In the genomic region with DNA sequence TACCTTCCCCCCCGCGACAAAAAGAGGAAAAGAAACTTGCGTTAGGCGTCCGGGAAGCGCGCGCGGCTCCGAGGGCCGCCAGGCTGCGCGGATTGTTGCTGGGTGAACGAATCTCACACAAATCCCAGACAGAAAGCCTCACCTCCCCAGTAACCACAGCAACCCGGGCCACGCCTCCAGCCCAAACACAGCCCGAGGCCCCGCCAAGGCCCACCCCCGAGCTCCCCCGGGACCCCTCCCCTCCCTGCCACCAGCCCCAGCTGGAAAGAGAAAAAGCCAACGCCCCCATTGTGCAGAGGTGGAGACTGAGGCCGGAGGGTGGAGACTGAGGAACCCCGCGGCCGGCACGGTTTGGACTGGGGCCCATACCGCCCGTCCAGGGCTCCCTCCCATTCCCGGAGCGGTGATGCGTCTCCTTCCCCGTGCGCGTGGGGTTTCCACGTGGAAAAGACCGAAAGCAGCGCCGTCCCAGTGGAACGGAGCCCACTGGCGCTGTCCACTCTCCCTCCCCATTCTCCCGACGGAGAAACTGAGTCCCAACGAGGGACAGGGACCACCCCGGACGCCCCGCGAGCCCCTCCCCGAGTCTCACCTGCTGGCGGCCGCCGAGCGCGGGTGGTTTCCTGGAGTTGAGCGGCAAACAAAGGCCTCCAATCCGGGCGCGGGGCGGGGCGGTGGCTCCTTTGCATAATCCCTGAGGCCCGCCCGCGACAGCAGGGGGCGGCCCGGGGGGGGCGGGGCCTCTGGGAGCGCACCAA, we compare ENCODE assay signal across 8 cellular contexts. TPM values are rescaled to one million over a fixed set of nuclear protein-coding genes. Genes with fewer than 3 reads are reported as not detected.
DNase-seq lines count a peak whose midpoint lies in the region; ATAC-seq and TF ChIP-seq lines count a peak whose summit lies in the region.

No MANE protein-coding gene starts in this region.

- TF ChIP-seq CTCF in lung (IDR thresholded peaks at IDR 0.05; ENCODE audit: control extremely low read depth, extremely low read depth) = no peak

- H3K27me3 ChIP-seq in duodenal mucosa (ENCODE audit: control insufficient read depth in 1 of 2, insufficient read depth in 2 of 2, low read length in 2 of 2) (no peaks in the 10 kb centered on the region), lung (ENCODE audit: control insufficient read depth, insufficient read depth) (no peaks in the 10 kb centered on the region)

- CTCF ChIA-PET in activated CD4-positive, alpha-beta memory T cell treated with anti-CD3 and anti-CD28 coated beads, Interleukin-2, amount 10 ng/mL, durations not matched to agents 7 days and 5 days (lab: Charles Lee) = interaction anchor here (1.4 to 4.1 kb wide), 4 partner anchors 8 to 255 kb away, joined by 5 to 29 read pairs (median 9); a partner anchor contains a TSS

- H3K27ac ChIP-seq in duodenal mucosa (ENCODE audit: low read depth, low read length) (peak overlapping the region; percentile 78), lung (ENCODE audit: low read depth in 1 of 2, low read length in 1 of 2) (peak overlapping the region; percentile 62 to 95)

- peak overlapping the region; percentile 70 for H3K27ac Mint-ChIP-seq in activated CD4-positive, alpha-beta memory T cell treated with anti-CD3 and anti-CD28 coated beads, Interleukin-2, amount 10 ng/mL, durations not matched to agents 7 days and 5 days

- peaks cover 27% of the 10 kb centered on the region for H3K36me3 Mint-ChIP-seq in activated CD4-positive, alpha-beta memory T cell treated with anti-CD3 and anti-CD28 coated beads, Interleukin-2, amount 10 ng/mL, durations not matched to agents 7 days and 5 days (ENCODE audit: low read depth)

- H3K4me1 ChIP-seq in duodenal mucosa (ENCODE audit: control insufficient read depth in 1 of 2, insufficient read depth in 2 of 2, low read length in 2 of 2) (peaks cover 32 to 34% of the 10 kb centered on the region in 2 donors), lung (ENCODE audit: control insufficient read depth in 2 of 2, insufficient read depth in 2 of 2, low read length in 2 of 2) (peaks cover 0 to 8% of the 10 kb centered on the region in 2 donors)

- WGBS in lung, 2 donors = 0 to 1% methylated on average over 52 to 66 of the region's 66 CpGs

- no peaks in the 10 kb centered on the region for H3K9me3 Mint-ChIP-seq in activated CD4-positive, alpha-beta memory T cell treated with anti-CD3 and anti-CD28 coated beads, Interleukin-2, amount 10 ng/mL, durations not matched to agents 7 days and 5 days

- no peaks in the 10 kb centered on the region for H3K27me3 Mint-ChIP-seq in activated CD4-positive, alpha-beta memory T cell treated with anti-CD3 and anti-CD28 coated beads, Interleukin-2, amount 10 ng/mL, durations not matched to agents 7 days and 5 days

- peak overlapping the region; percentile 96 for H3K4me3 Mint-ChIP-seq in activated CD4-positive, alpha-beta memory T cell treated with anti-CD3 and anti-CD28 coated beads, Interleukin-2, amount 10 ng/mL, durations not matched to agents 7 days and 5 days

- peaks cover 42% of the 10 kb centered on the region for H3K4me1 Mint-ChIP-seq in activated CD4-positive, alpha-beta memory T cell treated with anti-CD3 and anti-CD28 coated beads, Interleukin-2, amount 10 ng/mL, durations not matched to agents 7 days and 5 days

- DNase-seq in C1 segment of cervical spinal cord (lab: John Stamatoyannopoulos, UW) = peak; percentile 31 to 94 (median 82)
- DNase-seq in NCI-H82 (lab: John Stamatoyannopoulos, UW) = peak; percentile 97
- DNase-seq in activated CD4-positive, alpha-beta memory T cell treated with anti-CD3 and anti-CD28 coated beads, Interleukin-2, amount 10 ng/mL, durations not matched to agents 7 days and 5 days = peak; percentile 97
- peak; percentile 96 for DNase-seq in lung (ENCODE audit: low spot score)
- peak; percentile 86 to 96 (median 94) for DNase-seq in stimulated activated CD4-positive, alpha-beta T cell treated with anti-CD3 and anti-CD28 coated beads, TNF-alpha, amount 100 ng/mL, for 24 hours (ENCODE audit: low read depth in 3 of 3)

- POLR2A ChIA-PET in activated CD4-positive, alpha-beta memory T cell treated with anti-CD3 and anti-CD28 coated beads, Interleukin-2, amount 10 ng/mL, durations not matched to agents 7 days and 5 days (lab: Charles Lee) = interaction anchor here (1.1 to 8.3 kb wide), 6 partner anchors 13 to 195 kb away, joined by 3 to 135 read pairs (median 4); a partner anchor contains a TSS

- H3K36me3 ChIP-seq in duodenal mucosa (ENCODE audit: control insufficient read depth in 1 of 2, insufficient read depth in 2 of 2, low read length in 2 of 2) (no peaks in the 10 kb centered on the region), lung (ENCODE audit: control insufficient read depth in 2 of 2, insufficient read depth in 2 of 2, low read length in 2 of 2) (no peaks in the 10 kb centered on the region)

- H3K9me3 ChIP-seq in duodenal mucosa (ENCODE audit: control insufficient read depth in 1 of 2, low read length in 2 of 2) = no peaks in the 10 kb centered on the region
- no peaks in the 10 kb centered on the region for H3K9me3 ChIP-seq in lung (ENCODE audit: control insufficient read depth in 2 of 2, insufficient read depth in 1 of 2, low read length in 1 of 2)

- H3K4me3 ChIP-seq in duodenal mucosa (ENCODE audit: low read depth in 1 of 2, low read length in 2 of 2) (peak overlapping the region; percentile 88 to 91), lung (peak overlapping the region; percentile 91)

- ATAC-seq in GM19351 (IDR thresholded peaks at IDR 0.05; ENCODE audit: unreplicated experiment) = peak; percentile 74
- peak; percentile 56 for ATAC-seq in HG03469 (IDR thresholded peaks at IDR 0.05; ENCODE audit: unreplicated experiment)
- ATAC-seq in lung (ENCODE audit: insufficient read depth, low FRiP score) = peak; percentile 95

- peak overlapping the region; percentile 68 to 83 for H3K9ac ChIP-seq in duodenal mucosa (ENCODE audit: low read depth in 1 of 2, low read length in 2 of 2)

RNA-seq across cellular contexts. Expression of a gene that starts 10.2 kb away (rescaled TPM):
- 100 to 1,000 TPM; 350 to 355 TPM for total RNA-seq in activated CD4-positive, alpha-beta memory T cell treated with anti-CD3 and anti-CD28 coated beads, Interleukin-2, amount 10 ng/mL, durations not matched to agents 7 days and 5 days
- 10 to 100 TPM; 47.4 to 79.5 TPM for total RNA-seq in lung
- 10 to 100 TPM; 29.5 to 49.7 TPM for polyA plus RNA-seq in lung

Comparison
In these comparisons a context has a peak if more than half of its experiments do, and no peak if none do; other contexts are left out.
1. Peak in every context shown above with its lines: DNase-seq, ATAC-seq, H3K4me3 ChIP-seq and H3K27ac ChIP-seq.
2. RNA of a gene that starts 10.2 kb away (total RNA-seq): 350 to 355 TPM in activated CD4-positive, alpha-beta memory T cell treated with anti-CD3 and anti-CD28 coated beads, Interleukin-2, amount 10 ng/mL, durations not matched to agents 7 days and 5 days; 47.4 to 79.5 TPM in lung; every median in the first group is over 4 times any median in the second.